16 cellular contexts compared by ENCODE assay signal in genomic region chr17:64036198-64036922, GRCh38. TPM values are rescaled to one million over a fixed set of nuclear protein-coding genes. Genes with fewer than 3 reads are reported as not detected.
DNase-seq lines count a peak whose midpoint lies in the region; ATAC-seq and TF ChIP-seq lines count a peak whose summit lies in the region.
"Had no signal": no experiment of that assay in that cellular context is flagged by ENCODE, and none has a peak within 500 bp of the region (broad histone marks: within the 10 kb centered on the region; RNA-seq: fewer than 3 reads in every experiment).

No MANE protein-coding gene starts in this region.

- H3K4me3 ChIP-seq in choroid plexus epithelial cell (ENCODE audit: low read depth, low read length), result no peak overlapping the region
- H3K4me3 ChIP-seq in retinal pigment epithelial cell (ENCODE audit: low read length), result no peak overlapping the region

- ATAC-seq in GM18870 (IDR thresholded peaks at IDR 0.05; ENCODE audit: unreplicated experiment), result no peak

- peak; percentile 8 for DNase-seq in DMS53 (lab: John Stamatoyannopoulos, UW)
- no peak for DNase-seq in DMS53 treated with DMSO at 0.1 percent for 48 hours (lab: John Stamatoyannopoulos, UW; ENCODE audit: unreplicated experiment)
- peak; percentile 6 for DNase-seq in M059J (ENCODE audit: low read depth)
- no peak for DNase-seq in choroid plexus epithelial cell (ENCODE audit: low read depth)
- no peak for DNase-seq in retinal pigment epithelial cell (ENCODE audit: low read depth)
- no peak for DNase-seq in cerebellar nuclear complex (lab: John Stamatoyannopoulos, UW)
- no peak for DNase-seq in A172 (ENCODE audit: low spot score)
- DNase-seq: 8988T; activated naive CD4-positive, alpha-beta T cell; caudate nucleus; COR-L47; hypothalamus; MM.1S; NCI-H2171; stimulated activated CD4-positive, alpha-beta T cell treated with anti-CD3 and anti-CD28 coated beads, Interleukin-12 subunit alpha, Interleukin-12 subunit beta, amount 100 ng/mL, for 4 hours had no signal

- TF ChIP-seq CTCF in choroid plexus epithelial cell (conservative IDR thresholded peaks at IDR 0.05; ENCODE audit: low read depth, low read length) (peak; percentile 32), retinal pigment epithelial cell (conservative IDR thresholded peaks at IDR 0.05; ENCODE audit: low read depth, low read length) (peak; percentile 11)

RNA-seq across cellular contexts. Expression of gene ICAM2, which starts 15.9 kb away (rescaled TPM):
- 0.84 and 1.0 TPM in 2 replicates for total RNA-seq in M059J (2014; rRNA removed; shearing (Covaris generic))
- 0.17 and 0.22 TPM in 2 replicates for total RNA-seq in A172 (2014; rRNA removed; shearing (Covaris generic))

RNA-seq across cellular contexts. Expression of gene PRR29, which starts 38.2 kb away (rescaled TPM):
- 0.05 TPM in 1 of 2 replicates, not detected in the other for total RNA-seq in M059J (2014; rRNA removed; shearing (Covaris generic))
- total RNA-seq in A172 (2014; rRNA removed; shearing (Covaris generic)), result 0.31 and 0.76 TPM in 2 replicates

Comparison
In these comparisons a context has a peak if more than half of its experiments do, and no peak if none do; other contexts are left out.
1. DNase-seq: peak in DMS53 (single experiment) and M059J (single experiment); none in DMS53 treated with DMSO at 0.1 percent for 48 hours (single experiment), choroid plexus epithelial cell (single experiment), retinal pigment epithelial cell (single experiment), cerebellar nuclear complex (0 of 2) and A172 (single experiment).